Comparison of ENCODE assay signal across 8 cellular contexts in the genomic region with DNA sequence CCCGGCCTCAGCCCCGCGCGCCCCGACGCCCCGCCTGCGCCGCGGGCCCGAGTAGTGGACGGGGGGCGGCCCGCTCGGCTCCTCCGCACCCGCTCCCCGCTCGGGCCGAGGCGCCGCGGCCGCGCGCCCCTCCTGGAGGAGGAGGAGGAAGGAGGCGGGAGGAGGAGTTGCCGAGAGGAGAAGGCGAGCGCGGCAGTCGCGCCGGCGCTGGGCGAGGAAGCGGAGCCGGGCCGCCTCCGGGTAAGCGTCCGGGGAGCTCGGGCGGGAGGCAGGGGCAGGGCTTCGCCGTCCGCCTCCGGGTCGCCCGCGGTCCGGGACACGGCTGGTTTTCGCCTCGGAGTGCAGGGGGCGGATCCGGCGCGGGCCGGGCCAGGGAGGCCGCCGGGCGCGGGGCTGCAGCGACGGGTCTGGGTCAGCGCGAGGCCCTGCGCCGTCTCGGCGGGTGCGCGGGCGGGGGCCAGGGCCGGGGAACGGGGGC. TPM values are rescaled to one million over a fixed set of nuclear protein-coding genes. Genes with fewer than 3 reads are reported as not detected.
DNase-seq lines count a peak whose midpoint lies in the region; ATAC-seq and TF ChIP-seq lines count a peak whose summit lies in the region.

TSS of gene SOCS6 (plus strand) at position 195 of the 478 bp plus-strand sequence. CDS start 35,624 bp downstream, outside the sequence.

- no peak for TF ChIP-seq CTCF in colonic mucosa (IDR thresholded peaks at IDR 0.05)

- no peaks in the 10 kb centered on the region for H3K9me3 ChIP-seq in colonic mucosa

- DNase-seq in NCI-H2196 (lab: John Stamatoyannopoulos, UW; ENCODE audit: unreplicated experiment) (peak; percentile 51), NCI-H2196 treated with DMSO at 0.1 percent for 48 hours (lab: John Stamatoyannopoulos, UW; ENCODE audit: unreplicated experiment) (no peak), HT1080 (ENCODE audit: low read depth) (peak; percentile 54), SKM-1 treated with dmso at 0.1 percent for 144 hours (lab: John Stamatoyannopoulos, UW; ENCODE audit: unreplicated experiment) (peak; percentile 37), colonic mucosa (peak; percentile 56)
- peak; percentile 21 for DNase-seq in stimulated activated CD4-positive, alpha-beta T cell treated with anti-CD3 and anti-CD28 coated beads, Interleukin-4, amount 100 ng/mL, for 1 hour

- H3K4me1 ChIP-seq in colonic mucosa: peaks cover 19% of the 10 kb centered on the region

- H3K36me3 ChIP-seq in colonic mucosa: no peaks in the 10 kb centered on the region

- ATAC-seq in GM21447 (IDR thresholded peaks at IDR 0.05; ENCODE audit: unreplicated experiment): peak; percentile 68

- H3K27ac ChIP-seq in colonic mucosa (peak within 1 kb of the TSS; percentile 89), layer of hippocampus (ENCODE audit: low read depth, low read length) (peak within 1 kb of the TSS; percentile 83)

- H3K9ac ChIP-seq in colonic mucosa (ENCODE audit: low read depth in 2 of 2, low read length in 2 of 2): peak within 1 kb of the TSS; percentile 82 to 94

- H3K4me3 ChIP-seq in colonic mucosa: peak within 1 kb of the TSS; percentile 58

- H3K27me3 ChIP-seq in colonic mucosa: no peaks in the 10 kb centered on the region
- no peaks in the 10 kb centered on the region for H3K27me3 ChIP-seq in layer of hippocampus (ENCODE audit: control insufficient read depth, insufficient read depth, low read length)

- intact Hi-C loops in colonic mucosa (cut with DNase I): no loop called here

RNA-seq across cellular contexts. Expression of gene SOCS6, which starts in this region (rescaled TPM):
- total RNA-seq in HT1080 (2014; rRNA removed; shearing (Covaris generic)): 24.1 and 27.5 TPM in 2 replicates
- polyA plus RNA-seq in HT1080 (2015; cell fraction: cytosol; rRNA removed): 14.2 and 16.8 TPM in 2 replicates
- polyA plus RNA-seq in HT1080 (2015; cell fraction: nucleus; rRNA removed): 14.0 and 18.9 TPM in 2 replicates
- 10 to 100 TPM; 34.2 to 54.8 TPM for total RNA-seq in colonic mucosa
